ENCODE assay signal across 27 cellular contexts in the genomic region with DNA sequence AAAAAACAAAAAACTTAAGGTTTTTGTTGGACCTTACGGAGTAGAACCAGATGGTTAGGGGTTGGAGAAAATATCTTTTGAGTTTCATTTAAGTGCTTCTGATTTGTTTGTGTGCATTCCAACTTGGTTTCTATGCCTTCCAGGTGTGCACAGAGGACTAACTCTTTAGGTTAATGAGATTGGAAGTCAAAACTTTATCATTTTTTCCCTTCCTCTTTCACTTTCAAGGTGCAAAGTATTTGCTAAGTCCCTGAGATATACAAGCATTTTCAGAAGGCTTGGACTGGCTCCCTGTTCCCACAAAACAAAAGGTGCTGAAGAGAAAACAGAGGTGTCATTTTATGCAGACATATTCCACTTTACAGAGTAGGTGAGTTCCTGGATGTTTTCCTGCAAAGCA. TPM values are rescaled to one million over a fixed set of nuclear protein-coding genes. Genes with fewer than 3 reads are reported as not detected.
A peak's percentile ranks its signal among the peaks of the same experiment; 100 is the strongest.
DNase-seq lines count a peak whose midpoint lies in the region; ATAC-seq and TF ChIP-seq lines count a peak whose summit lies in the region.
"Had no signal": no experiment of that assay in that cellular context is flagged by ENCODE, and none has a peak within 500 bp of the region (broad histone marks: within the 10 kb centered on the region; RNA-seq: fewer than 3 reads in every experiment).

No MANE protein-coding gene starts in this region.

- H3K27ac Mint-ChIP-seq in endodermal cell, result peak overlapping the region; percentile 68
- H3K27ac Mint-ChIP-seq: CD4-positive, alpha-beta memory T cell; T-helper 1 cell treated with Interleukin-12 subunit alpha and Interleukin-12 subunit beta and Interleukin-4 antibody, amounts not matched to agents 30 μg/mL and 1 μg/mL, for 36 hours had no signal

- 59% methylated on average over 1 of the region's 1 CpG; no CpG with 5 or more reads in 1 of the 2 experiments for WGBS in endodermal cell (ENCODE audit: insufficient coverage in 1 of 2, insufficient read length in 1 of 2), 2 experiments
- 93 to 98% methylated on average over 1 of the region's 1 CpG for WGBS in tibial nerve, 2 donors

- peak overlapping the region; percentile 32; the same call in 1 of the 2 replicates for H3K4me2 ChIP-seq in MM.1S (ENCODE audit: low read depth, low read length)
- H3K4me2 ChIP-seq: A549; BLaER1 treated with 17β-estradiol and CSF1 and Interleukin-3, amounts not matched to agents 10 nM and 100 nM; SK-N-SH had no signal

- TF ChIP-seq CTCF in MM.1S (IDR thresholded peaks at IDR 0.05; ENCODE audit: low read length) (no peak), endodermal cell (conservative IDR thresholded peaks at IDR 0.05) (no peak), tibial nerve (IDR thresholded peaks at IDR 0.05) (no peak), tibial artery (IDR thresholded peaks at IDR 0.05) (no peak)

- peak; percentile 53 for ATAC-seq in GM21526 (IDR thresholded peaks at IDR 0.05; ENCODE audit: low FRiP score, unreplicated experiment)
- ATAC-seq: A549 had no signal

- H3K79me2 ChIP-seq in MM.1S (ENCODE audit: low read length), result no peaks in the 10 kb centered on the region

- H3K4me1 ChIP-seq in MM.1S (ENCODE audit: low read length), result no peaks in the 10 kb centered on the region
- H3K4me1 ChIP-seq in endodermal cell (ENCODE audit: control insufficient read depth, insufficient read depth, low read length), result peaks cover 26% of the 10 kb centered on the region
- no peaks in the 10 kb centered on the region for H3K4me1 ChIP-seq in tibial nerve
- no peaks in the 10 kb centered on the region for H3K4me1 ChIP-seq in tibial artery
- H3K4me1 ChIP-seq: A549, Peyer's patch had no signal

- H4K20me1 ChIP-seq in MM.1S (ENCODE audit: insufficient read depth, low read length), result no peaks in the 10 kb centered on the region
- H4K20me1 ChIP-seq: BLaER1 treated with 17β-estradiol and CSF1 and Interleukin-3, amounts not matched to agents 10 nM and 100 nM had no signal

- no peaks in the 10 kb centered on the region for H3K9me3 Mint-ChIP-seq in endodermal cell
- H3K9me3 Mint-ChIP-seq: T-helper 1 cell treated with Interleukin-12 subunit alpha and Interleukin-12 subunit beta and Interleukin-4 antibody, amounts not matched to agents 30 μg/mL and 1 μg/mL, for 36 hours had no signal

- H3K27me3 Mint-ChIP-seq in endodermal cell (ENCODE audit: insufficient read depth), result no peaks in the 10 kb centered on the region

- H3K4me1 Mint-ChIP-seq in endodermal cell, result peaks cover 67% of the 10 kb centered on the region

- H3K9me3 ChIP-seq in MM.1S (replicated peaks; ENCODE audit: insufficient read depth, low read length), result no peaks in the 10 kb centered on the region
- no peaks in the 10 kb centered on the region for H3K9me3 ChIP-seq in endodermal cell (ENCODE audit: control insufficient read depth, low read length)
- H3K9me3 ChIP-seq in tibial nerve, result no peaks in the 10 kb centered on the region
- no peaks in the 10 kb centered on the region for H3K9me3 ChIP-seq in tibial artery
- H3K9me3 ChIP-seq: A549; BLaER1 treated with 17β-estradiol and CSF1 and Interleukin-3, amounts not matched to agents 10 nM and 100 nM; Peyer's patch; SK-N-SH had no signal

- no peak for TF ChIP-seq EP300 in tibial nerve (IDR thresholded peaks at IDR 0.05)

- H3K9me2 ChIP-seq in MM.1S (replicated peaks; ENCODE audit: insufficient read depth, low read length), result no peaks in the 10 kb centered on the region
- H3K9me2 ChIP-seq: SK-N-SH had no signal

- H3K36me3 ChIP-seq in MM.1S (replicated peaks; ENCODE audit: insufficient read depth, low read length) (no peaks in the 10 kb centered on the region), endodermal cell (ENCODE audit: control insufficient read depth, insufficient read depth, low read length) (no peaks in the 10 kb centered on the region), tibial nerve (no peaks in the 10 kb centered on the region), tibial artery (peaks cover 8 to 42% (median 36%) of the 10 kb centered on the region in 3 donors)
- H3K36me3 ChIP-seq: BLaER1 treated with 17β-estradiol and CSF1 and Interleukin-3, amounts not matched to agents 10 nM and 100 nM had no signal

- H3K4me3 ChIP-seq in MM.1S (ENCODE audit: low read length), result no peak overlapping the region
- peak overlapping the region; percentile 72 for H3K4me3 ChIP-seq in endodermal cell (ENCODE audit: low read length)
- H3K4me3 ChIP-seq in tibial nerve, result no peak overlapping the region
- H3K4me3 ChIP-seq in tibial artery, result no peak overlapping the region
- H3K4me3 ChIP-seq: A549; BLaER1 treated with 17β-estradiol and CSF1 and Interleukin-3, amounts not matched to agents 10 nM and 100 nM; Peyer's patch had no signal

- no peak overlapping the region for H2AFZ ChIP-seq in MM.1S (ENCODE audit: low read length)

- H3K4me3 Mint-ChIP-seq in endodermal cell, result no peak overlapping the region
- H3K4me3 Mint-ChIP-seq: CD4-positive, alpha-beta memory T cell; T-helper 1 cell treated with Interleukin-12 subunit alpha and Interleukin-12 subunit beta and Interleukin-4 antibody, amounts not matched to agents 30 μg/mL and 1 μg/mL, for 36 hours had no signal

- H3K27ac ChIP-seq in MM.1S (ENCODE audit: low read length) (peak overlapping the region; percentile 27; the same call in 1 of the 2 replicates), endodermal cell (ENCODE audit: low read depth, low read length) (no peak overlapping the region), tibial nerve (no peak overlapping the region), tibial artery (no peak overlapping the region)
- H3K27ac ChIP-seq: A549; BLaER1 treated with 17β-estradiol and CSF1 and Interleukin-3, amounts not matched to agents 10 nM and 100 nM; Peyer's patch had no signal

- intact Hi-C loops in tibial artery (cut with DNase I; ENCODE audit: low total_unique reads), result no loop called here

- no peak overlapping the region for H3K9ac ChIP-seq in MM.1S (ENCODE audit: low read length)
- peak overlapping the region; percentile 70 for H3K9ac ChIP-seq in endodermal cell (ENCODE audit: extremely low read depth, low read length, poor library complexity, severe bottlenecking)
- H3K9ac ChIP-seq: BLaER1 treated with 17β-estradiol and CSF1 and Interleukin-3, amounts not matched to agents 10 nM and 100 nM; SK-N-SH had no signal

- no peak for TF ChIP-seq POLR2A in tibial nerve (IDR thresholded peaks at IDR 0.05)

- no peaks in the 10 kb centered on the region for H3F3A ChIP-seq in MM.1S (ENCODE audit: insufficient read depth, low read length)

- peak; percentile 39 for DNase-seq in MM.1S
- DNase-seq in endodermal cell, result no peak
- peak; percentile 4 for DNase-seq in renal cortical epithelial cell (ENCODE audit: low read depth)
- DNase-seq in tibial nerve (ENCODE audit: low spot score in 2 of 2), result no peak
- DNase-seq in tibial artery, result no peak
- DNase-seq in LoVo (ENCODE audit: low spot score), result no peak
- DNase-seq: AML-193; CD4-positive, alpha-beta memory T cell; DMS53; HCEC 1CT; IMR-90; KG1; NCI-H1436 treated with DMSO at 0.1 percent for 48 hours; NCI-H187 treated with DMSO at 0.1 percent for 48 hours; NCI-H2107; NCI-H526; OCI-M1; Peyer's patch; SIG-M5; SK-N-SH; SW 1271 had no signal

- H3K27me3 ChIP-seq in MM.1S (replicated peaks; ENCODE audit: insufficient read depth, low read length) (no peaks in the 10 kb centered on the region), endodermal cell (ENCODE audit: control insufficient read depth, insufficient read depth, low read length, poor library complexity, severe bottlenecking) (no peaks in the 10 kb centered on the region), tibial nerve (no peaks in the 10 kb centered on the region), tibial artery (no peaks in the 10 kb centered on the region)
- H3K27me3 ChIP-seq: Peyer's patch had no signal

- no peaks in the 10 kb centered on the region for H3K36me3 Mint-ChIP-seq in endodermal cell (ENCODE audit: low read depth)
- H3K36me3 Mint-ChIP-seq: CD4-positive, alpha-beta memory T cell had no signal

RNA-seq across cellular contexts. Expression of gene CER1, which starts 30.3 kb away (rescaled TPM):
- total RNA-seq in endodermal cell, result 1,000 to 10,000 TPM in 1 of 2 donors, 100 to 1,000 TPM in 1; 694 to 2,562 TPM
- polyA plus RNA-seq in endodermal cell (2013, experiment 1 of 2), result 848 TPM
- polyA plus RNA-seq in endodermal cell (2013, experiment 2 of 2), result 1,218 TPM
- total RNA-seq in renal cortical epithelial cell, result not detected in 2 replicates
- total RNA-seq in tibial nerve, result 1 to 10 TPM in 1 of 4 donors, not detected in 3; 1.5 TPM
- total RNA-seq: CD4-positive, alpha-beta memory T cell; Daoy; G401; IMR-90 had no signal
- polyA plus RNA-seq: A549; CD4-positive, alpha-beta memory T cell; IMR-90; SK-N-SH had no signal

RNA-seq across cellular contexts. Expression of gene ZDHHC21, which starts 59.6 kb away (rescaled TPM):
- total RNA-seq in endodermal cell, result 10 to 100 TPM; 17.1 to 18.6 TPM
- polyA plus RNA-seq in endodermal cell (2013, experiment 1 of 2), result 10.9 TPM
- 10.8 TPM for polyA plus RNA-seq in endodermal cell (2013, experiment 2 of 2)
- total RNA-seq in renal cortical epithelial cell, result 11.6 and 21.3 TPM in 2 replicates
- 10 to 100 TPM; 12.0 to 18.4 (median 16.1) TPM for total RNA-seq in tibial nerve

Comparison
In these comparisons a context has a peak if more than half of its experiments do, and no peak if none do; other contexts are left out.
1. DNase-seq: peak in MM.1S (single experiment) and renal cortical epithelial cell (single experiment); none in endodermal cell (single experiment), tibial nerve (0 of 2), tibial artery (0 of 2) and LoVo (single experiment).
2. RNA of gene CER1, which starts 30.3 kb away (total RNA-seq): 694 to 2,562 TPM in endodermal cell; not detected in renal cortical epithelial cell and 1.5 TPM in tibial nerve; every median in the first group is over 100 times any median in the second.